ENCODE assay signal across 20 cellular contexts in genomic region chr5:33612386-33612785, GRCh38.
DNase-seq lines count a peak whose midpoint lies in the region; ATAC-seq, FAIRE-seq and TF ChIP-seq lines count a peak whose summit lies in the region.
"Had no signal": no experiment of that assay in that cellular context is flagged by ENCODE, and none has a peak within 500 bp of the region (broad histone marks: within the 10 kb centered on the region; RNA-seq: fewer than 3 reads in every experiment).

No MANE protein-coding gene starts in this region.

- POLR2A ChIA-PET in MCF 10A (lab: Yijun Ruan, JAX), result no interaction called here

- no peak for TF ChIP-seq CTCF in MCF 10A (IDR thresholded peaks at IDR 0.05; ENCODE audit: unreplicated experiment)
- no peak for TF ChIP-seq CTCF in breast epithelium (IDR thresholded peaks at IDR 0.05)
- TF ChIP-seq CTCF in fibroblast of pulmonary artery (IDR thresholded peaks at IDR 0.05; ENCODE audit: low read length, missing control alignments), result no peak
- no peak for TF ChIP-seq CTCF in mesothelial cell of epicardium (IDR thresholded peaks at IDR 0.05; ENCODE audit: unreplicated experiment)

- H3K27me3 Mint-ChIP-seq in MCF 10A (ENCODE audit: insufficient read depth, unreplicated experiment) (no peaks in the 10 kb centered on the region), mesothelial cell of epicardium (ENCODE audit: low read depth) (no peaks in the 10 kb centered on the region)
- H3K27me3 Mint-ChIP-seq in activated T-cell treated with anti-CD3 and anti-CD28 coated beads, Interleukin-2, amount 50 U/mL, for 72 hours (ENCODE audit: low read depth), result no peaks in the 10 kb centered on the region
- H3K27me3 Mint-ChIP-seq in activated CD8-positive, alpha-beta memory T cell treated with anti-CD3 and anti-CD28 coated beads, Interleukin-2, amount 10 ng/mL, durations not matched to agents 7 days and 5 days, result no peaks in the 10 kb centered on the region
- H3K27me3 Mint-ChIP-seq: activated naive CD4-positive, alpha-beta T cell treated with anti-CD3 and anti-CD28 coated beads, Interleukin-2, amount 10 ng/mL, durations not matched to agents 7 days and 5 days; CD8-positive, alpha-beta memory T cell had no signal

- no peaks in the 10 kb centered on the region for H3K27me3 ChIP-seq in breast epithelium
- H3K27me3 ChIP-seq: gastroesophageal sphincter had no signal

- no peaks in the 10 kb centered on the region for H3K4me1 ChIP-seq in breast epithelium

- no peaks in the 10 kb centered on the region for H3K36me3 ChIP-seq in breast epithelium
- H3K36me3 ChIP-seq: gastroesophageal sphincter had no signal

- H3K4me1 Mint-ChIP-seq in MCF 10A (ENCODE audit: insufficient read depth, unreplicated experiment) (no peaks in the 10 kb centered on the region), mesothelial cell of epicardium (peaks cover 16% of the 10 kb centered on the region)
- no peaks in the 10 kb centered on the region for H3K4me1 Mint-ChIP-seq in activated T-cell treated with anti-CD3 and anti-CD28 coated beads, Interleukin-2, amount 50 U/mL, for 72 hours (ENCODE audit: low read depth)
- H3K4me1 Mint-ChIP-seq in activated CD8-positive, alpha-beta memory T cell treated with anti-CD3 and anti-CD28 coated beads, Interleukin-2, amount 10 ng/mL, durations not matched to agents 7 days and 5 days, result no peaks in the 10 kb centered on the region
- H3K4me1 Mint-ChIP-seq: activated naive CD4-positive, alpha-beta T cell treated with anti-CD3 and anti-CD28 coated beads, Interleukin-2, amount 10 ng/mL, durations not matched to agents 7 days and 5 days; CD8-positive, alpha-beta memory T cell; immature natural killer cell had no signal

- DNase-seq in MCF 10A (ENCODE audit: unreplicated experiment), result peak; percentile 9
- DNase-seq in breast epithelium (ENCODE audit: low spot score in 2 of 2), result no peak
- DNase-seq in SW480 (ENCODE audit: low spot score), result peak; percentile 25
- DNase-seq in fibroblast of pulmonary artery (ENCODE audit: low read depth), result peak; percentile 46
- DNase-seq in urothelium cell line (ENCODE audit: low spot score), result peak; percentile 45
- DNase-seq in activated T-cell treated with anti-CD3 and anti-CD28 coated beads, Interleukin-2, amount 50 U/mL, for 72 hours, result no peak
- no peak for DNase-seq in mesothelial cell of epicardium (ENCODE audit: low spot score in 2 of 2, unreplicated experiment in 2 of 2)
- DNase-seq in activated CD8-positive, alpha-beta memory T cell treated with anti-CD3 and anti-CD28 coated beads, Interleukin-2, amount 10 ng/mL, durations not matched to agents 7 days and 5 days, result no peak
- DNase-seq: activated naive CD4-positive, alpha-beta T cell treated with anti-CD3 and anti-CD28 coated beads, Interleukin-2, amount 10 ng/mL, durations not matched to agents 7 days and 5 days; CD8-positive, alpha-beta memory T cell; effector memory CD4-positive, alpha-beta T cell; immature natural killer cell; NCI-H1092 treated with DMSO at 0.1 percent for 48 hours; stimulated activated CD4-positive, alpha-beta T cell treated with anti-CD3 and anti-CD28 coated beads, Interleukin-4, amount 100 ng/mL, for 24 hours; trophoblast cell had no signal

- no peak overlapping the region for H3K4me3 Mint-ChIP-seq in MCF 10A (ENCODE audit: unreplicated experiment)
- no peak overlapping the region for H3K4me3 Mint-ChIP-seq in activated T-cell treated with anti-CD3 and anti-CD28 coated beads, Interleukin-2, amount 50 U/mL, for 72 hours
- H3K4me3 Mint-ChIP-seq in mesothelial cell of epicardium, result no peak overlapping the region
- H3K4me3 Mint-ChIP-seq in activated CD8-positive, alpha-beta memory T cell treated with anti-CD3 and anti-CD28 coated beads, Interleukin-2, amount 10 ng/mL, durations not matched to agents 7 days and 5 days, result no peak overlapping the region
- H3K4me3 Mint-ChIP-seq: activated naive CD4-positive, alpha-beta T cell treated with anti-CD3 and anti-CD28 coated beads, Interleukin-2, amount 10 ng/mL, durations not matched to agents 7 days and 5 days; CD8-positive, alpha-beta memory T cell; immature natural killer cell had no signal

- TF ChIP-seq POLR2A in breast epithelium (IDR thresholded peaks at IDR 0.05), result no peak

- H3K27ac ChIP-seq in breast epithelium, result no peak overlapping the region
- H3K27ac ChIP-seq: 22Rv1, gastroesophageal sphincter had no signal

- H3K27ac Mint-ChIP-seq in MCF 10A (ENCODE audit: low read depth, unreplicated experiment) (no peak overlapping the region), mesothelial cell of epicardium (no peak overlapping the region)
- H3K27ac Mint-ChIP-seq in activated T-cell treated with anti-CD3 and anti-CD28 coated beads, Interleukin-2, amount 50 U/mL, for 72 hours, result no peak overlapping the region
- H3K27ac Mint-ChIP-seq in activated CD8-positive, alpha-beta memory T cell treated with anti-CD3 and anti-CD28 coated beads, Interleukin-2, amount 10 ng/mL, durations not matched to agents 7 days and 5 days, result no peak overlapping the region
- H3K27ac Mint-ChIP-seq: activated naive CD4-positive, alpha-beta T cell treated with anti-CD3 and anti-CD28 coated beads, Interleukin-2, amount 10 ng/mL, durations not matched to agents 7 days and 5 days; CD8-positive, alpha-beta memory T cell; immature natural killer cell had no signal

- H3K9me3 ChIP-seq in breast epithelium, result no peaks in the 10 kb centered on the region
- H3K9me3 ChIP-seq: gastroesophageal sphincter had no signal

- no peaks in the 10 kb centered on the region for H3K36me3 Mint-ChIP-seq in MCF 10A (ENCODE audit: insufficient read depth, unreplicated experiment)
- no peaks in the 10 kb centered on the region for H3K36me3 Mint-ChIP-seq in activated T-cell treated with anti-CD3 and anti-CD28 coated beads, Interleukin-2, amount 50 U/mL, for 72 hours (ENCODE audit: insufficient read depth in 2 of 2)
- H3K36me3 Mint-ChIP-seq in mesothelial cell of epicardium, result no peaks in the 10 kb centered on the region
- no peaks in the 10 kb centered on the region for H3K36me3 Mint-ChIP-seq in activated CD8-positive, alpha-beta memory T cell treated with anti-CD3 and anti-CD28 coated beads, Interleukin-2, amount 10 ng/mL, durations not matched to agents 7 days and 5 days
- H3K36me3 Mint-ChIP-seq: activated naive CD4-positive, alpha-beta T cell treated with anti-CD3 and anti-CD28 coated beads, Interleukin-2, amount 10 ng/mL, durations not matched to agents 7 days and 5 days; CD8-positive, alpha-beta memory T cell; immature natural killer cell had no signal

- CTCF ChIA-PET in MCF 10A (lab: Yijun Ruan, JAX), result no interaction called here
- CTCF ChIA-PET in activated CD8-positive, alpha-beta memory T cell treated with anti-CD3 and anti-CD28 coated beads, Interleukin-2, amount 10 ng/mL, durations not matched to agents 7 days and 5 days (lab: Charles Lee), result no interaction called here

- no peak for ATAC-seq in activated T-cell treated with anti-CD3 and anti-CD28 coated beads, Interleukin-2, amount 50 U/mL, for 72 hours (replicated peaks in 1 of 2)
- ATAC-seq in activated CD8-positive, alpha-beta memory T cell treated with anti-CD3 and anti-CD28 coated beads, Interleukin-2, amount 10 ng/mL, durations not matched to agents 7 days and 5 days, result no peak
- ATAC-seq: gastroesophageal sphincter, K562, sciatic nerve had no signal

- no peak overlapping the region for H3K4me3 ChIP-seq in breast epithelium
- no peak overlapping the region for H3K4me3 ChIP-seq in fibroblast of pulmonary artery (replicated peaks; ENCODE audit: low read depth, low read length)
- H3K4me3 ChIP-seq: gastroesophageal sphincter, K562 had no signal

- FAIRE-seq in urothelium cell line (lab: Jason Lieb, UNC), result peak; percentile 61
- FAIRE-seq: GM12892 had no signal

- intact Hi-C loops in MCF 10A (cut with micrococcal nuclease) (no loop called here), breast epithelium (cut with DNase I; ENCODE audit: low total_unique reads) (no loop called here)

- BruUV-seq in MCF 10A (replicated peaks; lab: Mats Ljungman, UMichigan), result no TSS peak

- no peaks in the 10 kb centered on the region for H3K9me3 Mint-ChIP-seq in MCF 10A (ENCODE audit: unreplicated experiment)
- H3K9me3 Mint-ChIP-seq in activated T-cell treated with anti-CD3 and anti-CD28 coated beads, Interleukin-2, amount 50 U/mL, for 72 hours, result no peaks in the 10 kb centered on the region
- H3K9me3 Mint-ChIP-seq in mesothelial cell of epicardium, result no peaks in the 10 kb centered on the region
- no peaks in the 10 kb centered on the region for H3K9me3 Mint-ChIP-seq in activated CD8-positive, alpha-beta memory T cell treated with anti-CD3 and anti-CD28 coated beads, Interleukin-2, amount 10 ng/mL, durations not matched to agents 7 days and 5 days (ENCODE audit: low read depth)
- H3K9me3 Mint-ChIP-seq: activated naive CD4-positive, alpha-beta T cell treated with anti-CD3 and anti-CD28 coated beads, Interleukin-2, amount 10 ng/mL, durations not matched to agents 7 days and 5 days; immature natural killer cell had no signal

Comparison
In these comparisons a context has a peak if more than half of its experiments do, and no peak if none do; other contexts are left out.
1. DNase-seq: peak in MCF 10A (single experiment), SW480 (single experiment), fibroblast of pulmonary artery (single experiment) and urothelium cell line (single experiment); none in breast epithelium (0 of 2), activated T-cell treated with anti-CD3 and anti-CD28 coated beads, Interleukin-2, amount 50 U/mL, for 72 hours (0 of 2), mesothelial cell of epicardium (0 of 2) and activated CD8-positive, alpha-beta memory T cell treated with anti-CD3 and anti-CD28 coated beads, Interleukin-2, amount 10 ng/mL, durations not matched to agents 7 days and 5 days (single experiment).